15 cellular contexts compared by ENCODE assay signal in the genomic region with DNA sequence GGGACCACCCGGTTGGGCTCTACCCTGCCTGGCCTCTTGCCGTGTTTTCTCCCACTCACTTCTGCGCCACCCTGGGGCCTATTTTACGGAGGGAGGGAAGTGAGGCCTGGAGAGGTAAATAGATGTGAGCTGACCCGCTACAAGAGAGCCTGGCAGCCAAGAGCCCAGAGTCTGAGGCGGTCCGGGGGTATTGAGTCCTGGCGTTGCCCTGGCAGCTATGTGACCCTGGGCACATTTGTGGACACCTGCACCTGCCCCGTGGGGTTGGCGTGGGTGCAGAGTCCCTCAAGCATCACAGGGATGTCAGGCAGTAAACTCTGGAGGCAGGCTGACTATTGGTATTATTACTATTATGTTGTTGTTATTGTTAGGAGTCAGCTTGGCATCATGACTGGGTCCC.
DNase-seq lines count a peak whose midpoint lies in the region; ATAC-seq and TF ChIP-seq lines count a peak whose summit lies in the region.
"Had no signal": no experiment of that assay in that cellular context is flagged by ENCODE, and none has a peak within 500 bp of the region (broad histone marks: within the 10 kb centered on the region; RNA-seq: fewer than 3 reads in every experiment).

No MANE protein-coding gene starts in this region.

- peak; percentile 65 for DNase-seq in Right ventricle myocardium inferior (ENCODE audit: missing footprints)
- no peak for DNase-seq in right cardiac atrium
- DNase-seq in neuronal stem cell (ENCODE audit: low spot score), result no peak
- no peak for DNase-seq in C1 segment of cervical spinal cord (lab: John Stamatoyannopoulos, UW)
- DNase-seq in upper lobe of left lung, result no peak
- DNase-seq: AML-193; Caco-2; Calu3; CD4-positive, alpha-beta T cell; CD8-positive, alpha-beta T cell; DMS79 treated with DMSO at 0.1 percent for 48 hours; GF-D8 had no signal

- peak overlapping the region; percentile 77 for H2BK120ac ChIP-seq in neuronal stem cell (ENCODE audit: low read depth, low read length)

- H3K9me3 ChIP-seq in right cardiac atrium (ENCODE audit: control insufficient read depth, low read length) (no peaks in the 10 kb centered on the region), neuronal stem cell (replicated peaks in 1 of 2; ENCODE audit: control insufficient read depth in 2 of 2, insufficient read depth in 1 of 2, low read depth in 1 of 2, low read length in 2 of 2) (no peaks in the 10 kb centered on the region), upper lobe of left lung (no peaks in the 10 kb centered on the region)
- H3K9me3 ChIP-seq: A549, Caco-2 had no signal

- no peak for TF ChIP-seq POLR2A in upper lobe of left lung (IDR thresholded peaks at IDR 0.05)

- H2BK5ac ChIP-seq in neuronal stem cell (ENCODE audit: low read length), result peak overlapping the region; percentile 55

- peak overlapping the region; percentile 63 for H3K9ac ChIP-seq in neuronal stem cell (ENCODE audit: low read depth, low read length, poor library complexity)

- no peak overlapping the region for H2BK15ac ChIP-seq in neuronal stem cell (ENCODE audit: low read length)

- H3K14ac ChIP-seq in neuronal stem cell (ENCODE audit: low read length), result peak overlapping the region; percentile 84

- H3K23ac ChIP-seq in neuronal stem cell (ENCODE audit: low read depth, low read length, poor library complexity), result no peak overlapping the region

- intact Hi-C loops in Right ventricle myocardium inferior (cut with DNase I) (no loop called here), right cardiac atrium (cut with DNase I) (no loop called here)

- TF ChIP-seq EP300 in upper lobe of left lung (IDR thresholded peaks at IDR 0.05), result no peak

- no peak overlapping the region for H3K4me3 ChIP-seq in right cardiac atrium (ENCODE audit: low read length)
- H3K4me3 ChIP-seq in neuronal stem cell (ENCODE audit: low read length in 2 of 2), result no peak overlapping the region
- H3K4me3 ChIP-seq in upper lobe of left lung, result no peak overlapping the region
- H3K4me3 ChIP-seq: A549 had no signal

- no peak overlapping the region for H2AFZ ChIP-seq in neuronal stem cell (ENCODE audit: low read length)

- no peak overlapping the region for H4K91ac ChIP-seq in neuronal stem cell (ENCODE audit: low read depth, low read length, poor library complexity)

- H4K8ac ChIP-seq in neuronal stem cell (ENCODE audit: low read depth, low read length), result no peak overlapping the region

- H3K36me3 ChIP-seq in neuronal stem cell (replicated peaks in 1 of 2; ENCODE audit: control insufficient read depth in 2 of 2, insufficient read depth in 2 of 2, low read length in 2 of 2), result no peaks in the 10 kb centered on the region
- H3K36me3 ChIP-seq in upper lobe of left lung, result no peaks in the 10 kb centered on the region

- no peak for ATAC-seq in Right ventricle myocardium inferior
- ATAC-seq in right cardiac atrium, result no peak
- no peak for ATAC-seq in upper lobe of left lung (ENCODE audit: low FRiP score in 2 of 2)
- ATAC-seq: A549; CD8-positive, alpha-beta T cell had no signal

- H3K4ac ChIP-seq in neuronal stem cell (ENCODE audit: low read length), result no peak overlapping the region

- H3K27me3 ChIP-seq in right cardiac atrium (ENCODE audit: control insufficient read depth, insufficient read depth) (no peaks in the 10 kb centered on the region), neuronal stem cell (ENCODE audit: control insufficient read depth in 3 of 3, insufficient read depth in 3 of 3, low read depth in 1 of 3, low read length in 3 of 3) (peaks cover 0 to 3% (median 0%) of the 10 kb centered on the region in 3 experiments), upper lobe of left lung (no peaks in the 10 kb centered on the region)

- no peak for TF ChIP-seq CTCF in upper lobe of left lung (IDR thresholded peaks at IDR 0.05)

- H3K4me2 ChIP-seq in neuronal stem cell (ENCODE audit: insufficient read depth, low read length, poor library complexity, severe bottlenecking), result no peak overlapping the region
- H3K4me2 ChIP-seq: A549 had no signal

- no peak overlapping the region for H2AK5ac ChIP-seq in neuronal stem cell (ENCODE audit: low read depth, low read length)

- H3K79me1 ChIP-seq in neuronal stem cell (ENCODE audit: low read depth, low read length), result no peaks in the 10 kb centered on the region

- H3K27ac ChIP-seq in right cardiac atrium (ENCODE audit: low read length) (no peak overlapping the region), neuronal stem cell (replicated peaks; ENCODE audit: low read length) (no peak overlapping the region), upper lobe of left lung (no peak overlapping the region)
- H3K27ac ChIP-seq: 22Rv1, A549, C4-2B had no signal

- H2BK12ac ChIP-seq in neuronal stem cell (ENCODE audit: low read length), result no peak overlapping the region

- 84% methylated on average over 10 of the region's 10 CpGs for WGBS in right cardiac atrium
- no CpG with 5 or more reads among the region's 10 CpGs for WGBS in neuronal stem cell (ENCODE audit: extremely low coverage in 2 of 2, insufficient read length in 2 of 2, insufficient replicate concordance in 1 of 2), 2 donors
- 58 to 90% methylated on average over 8 to 9 of the region's 10 CpGs for WGBS in upper lobe of left lung, 2 donors

- H3K18ac ChIP-seq in neuronal stem cell (ENCODE audit: low read length), result peak overlapping the region; percentile 39

- H3K4me1 ChIP-seq in right cardiac atrium (ENCODE audit: control insufficient read depth, insufficient read depth, low read length) (no peaks in the 10 kb centered on the region), neuronal stem cell (ENCODE audit: control insufficient read depth in 2 of 2, insufficient read depth in 1 of 2, low read depth in 1 of 2, low read length in 2 of 2) (peaks cover 4 to 6% of the 10 kb centered on the region in 2 donors), upper lobe of left lung (no peaks in the 10 kb centered on the region)
- H3K4me1 ChIP-seq: A549, Caco-2 had no signal
